ENCODE assay signal across 18 cellular contexts in the genomic region with DNA sequence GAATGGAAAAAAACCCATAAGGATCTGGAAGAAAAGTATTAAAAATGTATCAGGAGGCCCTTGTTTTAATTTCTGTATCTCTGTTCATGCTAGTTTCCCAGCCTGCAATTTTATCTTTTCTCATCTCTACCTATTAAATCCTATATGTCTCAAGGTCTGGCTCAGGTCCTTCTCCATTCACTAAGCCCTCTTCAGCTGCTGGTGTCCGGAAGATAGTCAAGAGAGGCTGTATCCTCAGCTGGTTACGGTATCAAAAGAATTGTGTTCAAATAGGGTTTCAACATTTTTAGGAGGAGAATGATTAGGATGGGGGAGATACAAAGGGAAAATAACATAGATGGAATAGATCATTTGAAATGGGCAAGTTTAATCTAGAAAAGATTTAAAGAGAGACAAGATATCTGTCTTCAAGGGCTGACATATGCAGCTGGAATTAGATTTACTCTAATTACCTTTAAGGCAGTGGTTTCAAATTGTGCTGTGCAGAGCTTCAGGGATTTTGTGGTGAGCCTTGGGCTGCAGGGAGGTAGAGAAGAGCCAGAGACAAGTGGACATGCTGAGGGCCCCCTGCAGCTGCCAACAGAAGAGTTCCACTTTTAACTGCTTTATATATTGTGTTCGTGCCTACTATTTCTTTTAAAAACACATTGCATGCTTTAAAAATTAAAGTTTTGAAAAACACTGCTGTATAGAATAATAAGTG. TPM values are rescaled to one million over a fixed set of nuclear protein-coding genes. Genes with fewer than 3 reads are reported as not detected.
DNase-seq lines count a peak whose midpoint lies in the region; ATAC-seq and TF ChIP-seq lines count a peak whose summit lies in the region.
"Had no signal": no experiment of that assay in that cellular context is flagged by ENCODE, and none has a peak within 500 bp of the region (broad histone marks: within the 10 kb centered on the region; RNA-seq: fewer than 3 reads in every experiment).

No MANE protein-coding gene starts in this region.

- DNase-seq in ELF-1 (ENCODE audit: low read depth, low spot score), result peak; percentile 55
- DNase-seq in NCI-H524 treated with DMSO at 0.1 percent for 48 hours (lab: John Stamatoyannopoulos, UW), result peak; percentile 73
- DNase-seq in nephron progenitor cell, result no peak
- DNase-seq in H9, result no peak
- DNase-seq in brain microvascular endothelial cell, result no peak
- DNase-seq: CD8-positive, alpha-beta T cell; HCEC 1CT; KG1; NCI-H1092; NCI-H2081 treated with DMSO at 0.1 percent for 48 hours; NCI-H510A; SHP77 had no signal

- H3K4ac ChIP-seq in H9 (ENCODE audit: low read depth, low read length), result no peak overlapping the region

- no peaks in the 10 kb centered on the region for H3K36me3 ChIP-seq in ectodermal cell (ENCODE audit: control insufficient read depth, insufficient read depth, low read length)
- H3K36me3 ChIP-seq in brain microvascular endothelial cell (replicated peaks), result no peaks in the 10 kb centered on the region
- H3K36me3 ChIP-seq: BLaER1 had no signal

- H3K4me2 ChIP-seq in H9 (ENCODE audit: insufficient read depth, insufficient read length, low read length), result no peak overlapping the region
- H3K4me2 ChIP-seq: BLaER1 had no signal

- no peaks in the 10 kb centered on the region for H3K36me3 Mint-ChIP-seq in nephron progenitor cell (ENCODE audit: low read depth)
- no peaks in the 10 kb centered on the region for H3K36me3 Mint-ChIP-seq in H9 (ENCODE audit: insufficient read depth in 1 of 3, low read depth in 3 of 3)
- H3K36me3 Mint-ChIP-seq: CD8-positive, alpha-beta T cell had no signal

- H4K5ac ChIP-seq in H9 (ENCODE audit: insufficient read length, low read depth, low read length), result no peak overlapping the region

- H3K4me3 Mint-ChIP-seq in nephron progenitor cell, result peak overlapping the region; percentile 23
- H3K4me3 Mint-ChIP-seq in H9, result no peak overlapping the region
- H3K4me3 Mint-ChIP-seq: CD8-positive, alpha-beta T cell had no signal

- WGBS in ectodermal cell, 2 experiments, result 58% methylated on average over 2 to 3 of the region's 3 CpGs
- WGBS in H9 (ENCODE audit: extremely low coverage, insufficient read length, low lambda C conversion rate), result no CpG with 5 or more reads among the region's 3 CpGs

- H3K4me1 Mint-ChIP-seq in nephron progenitor cell (peaks cover 83% of the 10 kb centered on the region), H9 (peaks cover 54 to 64% of the 10 kb centered on the region in 2 experiments)

- H4K20me1 ChIP-seq in H9 (ENCODE audit: control insufficient read depth, insufficient read depth, insufficient read length), result no peaks in the 10 kb centered on the region
- H4K20me1 ChIP-seq: BLaER1 had no signal

- H3K79me1 ChIP-seq in H9 (ENCODE audit: insufficient read depth, low read depth, low read length, poor library complexity, severe bottlenecking), result no peaks in the 10 kb centered on the region

- H3T11ph ChIP-seq in H9 (ENCODE audit: low read length), result no peak overlapping the region

- H3K27me3 Mint-ChIP-seq in nephron progenitor cell (ENCODE audit: low read depth, poor library complexity) (no peaks in the 10 kb centered on the region), H9 (ENCODE audit: low read depth) (peaks cover 1% of the 10 kb centered on the region; the same call in 1 of the 2 replicates)

- H3K27ac Mint-ChIP-seq in nephron progenitor cell (peak overlapping the region; percentile 91), H9 (peak overlapping the region in 1 of 3 experiments; percentile 98; a peak in 2 of 7 replicates)
- H3K27ac Mint-ChIP-seq: CD8-positive, alpha-beta T cell had no signal

- H3K18ac ChIP-seq in H9 (ENCODE audit: insufficient read length, low read depth, low read length), result no peak overlapping the region

- in situ Hi-C loops in brain microvascular endothelial cell (cut with HindIII; ENCODE audit: low pct_ligation_motif_present, low sequenced_read_pairs), result no loop called here

- H3K27me3 ChIP-seq in ectodermal cell (ENCODE audit: control insufficient read depth, insufficient read depth, low read length, poor library complexity, severe bottlenecking) (no peaks in the 10 kb centered on the region), H9 (ENCODE audit: insufficient read depth, low read length) (no peaks in the 10 kb centered on the region), brain microvascular endothelial cell (replicated peaks) (peaks cover 5% of the 10 kb centered on the region)
- H3K27me3 ChIP-seq: BLaER1 had no signal

- no peaks in the 10 kb centered on the region for H3K9me3 Mint-ChIP-seq in nephron progenitor cell
- H3K9me3 Mint-ChIP-seq in H9, result no peaks in the 10 kb centered on the region
- H3K9me3 Mint-ChIP-seq: CD8-positive, alpha-beta T cell had no signal

- no peak for ATAC-seq in GM19455 (IDR thresholded peaks at IDR 0.05; ENCODE audit: unreplicated experiment)
- no peak for ATAC-seq in GM21619 (IDR thresholded peaks at IDR 0.05; ENCODE audit: unreplicated experiment)
- ATAC-seq: CD8-positive, alpha-beta T cell; SK-N-SH treated with all-trans-retinoic acid at 6 μM for 48 hours had no signal

- H3K27ac ChIP-seq in ectodermal cell (ENCODE audit: insufficient read depth, low read depth, low read length, poor library complexity, severe bottlenecking) (peak overlapping the region; percentile 67), H9 (ENCODE audit: insufficient read length, low read depth, low read length) (no peak overlapping the region), brain microvascular endothelial cell (no peak overlapping the region)
- H3K27ac ChIP-seq: BLaER1, HL-60 had no signal

- no peak overlapping the region for H2BK5ac ChIP-seq in H9 (ENCODE audit: insufficient read length, low read length)

- no peak overlapping the region for H3K23ac ChIP-seq in H9 (ENCODE audit: insufficient read length, low read depth, low read length)

- H4K91ac ChIP-seq in H9 (ENCODE audit: insufficient read length, low read depth, low read length), result no peak overlapping the region

- H2AFZ ChIP-seq in H9 (ENCODE audit: low read length), result no peak overlapping the region

- no peaks in the 10 kb centered on the region for H3K23me2 ChIP-seq in H9 (ENCODE audit: insufficient read length, low read depth, low read length, poor library complexity, severe bottlenecking)

- H3K9me3 ChIP-seq in ectodermal cell (ENCODE audit: control insufficient read depth, low read length), result no peaks in the 10 kb centered on the region
- H3K9me3 ChIP-seq in H9 (ENCODE audit: control insufficient read depth, low read depth, low read length), result no peaks in the 10 kb centered on the region
- H3K9me3 ChIP-seq: BLaER1 had no signal

- H4K8ac ChIP-seq in H9 (replicated peaks; ENCODE audit: insufficient read length, low read depth, low read length), result no peak overlapping the region

- no peak overlapping the region for H2AK5ac ChIP-seq in H9 (ENCODE audit: insufficient read length, low read length)

- peak overlapping the region; percentile 4 for H3K4me3 ChIP-seq in ectodermal cell (ENCODE audit: insufficient read depth, low read depth, low read length)
- H3K4me3 ChIP-seq in brain microvascular endothelial cell (ENCODE audit: low read depth, low read length), result no peak overlapping the region
- H3K4me3 ChIP-seq: BLaER1 had no signal

- no peak overlapping the region for H2BK20ac ChIP-seq in H9 (ENCODE audit: low read depth, low read length, poor library complexity, severe bottlenecking)

- H3K79me2 ChIP-seq in H9 (ENCODE audit: insufficient read depth, low read length), result no peaks in the 10 kb centered on the region

- H3K9ac ChIP-seq in H9 (ENCODE audit: extremely low read depth, insufficient read length, low read length), result no peak overlapping the region
- H3K9ac ChIP-seq: BLaER1 had no signal

- no peak overlapping the region for H2BK120ac ChIP-seq in H9 (ENCODE audit: low read depth, low read length, poor library complexity, severe bottlenecking)

- no peak overlapping the region for H3K56ac ChIP-seq in H9 (ENCODE audit: insufficient read length, low read depth, low read length)

- no peak overlapping the region for H3K14ac ChIP-seq in H9 (ENCODE audit: insufficient read depth, low read length)

- no peak overlapping the region for H2BK12ac ChIP-seq in H9 (ENCODE audit: insufficient read length, low read depth, low read length)

- TF ChIP-seq CTCF in nephron progenitor cell (IDR thresholded peaks at IDR 0.05) (no peak), H9 (conservative IDR thresholded peaks at IDR 0.05) (no peak), brain microvascular endothelial cell (IDR thresholded peaks at IDR 0.05; ENCODE audit: low read depth, low read length, missing control alignments) (no peak)

- no peak overlapping the region for H2BK15ac ChIP-seq in H9 (ENCODE audit: low read depth, low read length)

- H3K4me1 ChIP-seq in ectodermal cell (ENCODE audit: control insufficient read depth, insufficient read depth, low read length) (peaks cover 80% of the 10 kb centered on the region), H9 (ENCODE audit: insufficient read depth, low read length) (no peaks in the 10 kb centered on the region; the same call in 1 of the 2 replicates)
- H3K4me1 ChIP-seq: BLaER1 had no signal

RNA-seq across cellular contexts. Expression of a gene that starts 24.1 kb away (rescaled TPM):
- 280 TPM for polyA plus RNA-seq in ectodermal cell (2013, experiment 1 of 4)
- 365 TPM for polyA plus RNA-seq in ectodermal cell (2013, experiment 2 of 4)
- 176 TPM for polyA plus RNA-seq in ectodermal cell (2013, experiment 3 of 4)
- polyA plus RNA-seq in ectodermal cell (2013, experiment 4 of 4), result 220 TPM
- 2.1 and 2.7 TPM in 2 replicates for total RNA-seq in H9 (2021)
- total RNA-seq: CD8-positive, alpha-beta T cell had no signal

Comparison
In these comparisons a context has a peak if more than half of its experiments do, and no peak if none do; other contexts are left out.
1. DNase-seq: peak in ELF-1 (single experiment) and NCI-H524 treated with DMSO at 0.1 percent for 48 hours (single experiment); none in nephron progenitor cell (single experiment), H9 (single experiment) and brain microvascular endothelial cell (single experiment).